ENCODE assay signal across 33 cellular contexts in the genomic region with DNA sequence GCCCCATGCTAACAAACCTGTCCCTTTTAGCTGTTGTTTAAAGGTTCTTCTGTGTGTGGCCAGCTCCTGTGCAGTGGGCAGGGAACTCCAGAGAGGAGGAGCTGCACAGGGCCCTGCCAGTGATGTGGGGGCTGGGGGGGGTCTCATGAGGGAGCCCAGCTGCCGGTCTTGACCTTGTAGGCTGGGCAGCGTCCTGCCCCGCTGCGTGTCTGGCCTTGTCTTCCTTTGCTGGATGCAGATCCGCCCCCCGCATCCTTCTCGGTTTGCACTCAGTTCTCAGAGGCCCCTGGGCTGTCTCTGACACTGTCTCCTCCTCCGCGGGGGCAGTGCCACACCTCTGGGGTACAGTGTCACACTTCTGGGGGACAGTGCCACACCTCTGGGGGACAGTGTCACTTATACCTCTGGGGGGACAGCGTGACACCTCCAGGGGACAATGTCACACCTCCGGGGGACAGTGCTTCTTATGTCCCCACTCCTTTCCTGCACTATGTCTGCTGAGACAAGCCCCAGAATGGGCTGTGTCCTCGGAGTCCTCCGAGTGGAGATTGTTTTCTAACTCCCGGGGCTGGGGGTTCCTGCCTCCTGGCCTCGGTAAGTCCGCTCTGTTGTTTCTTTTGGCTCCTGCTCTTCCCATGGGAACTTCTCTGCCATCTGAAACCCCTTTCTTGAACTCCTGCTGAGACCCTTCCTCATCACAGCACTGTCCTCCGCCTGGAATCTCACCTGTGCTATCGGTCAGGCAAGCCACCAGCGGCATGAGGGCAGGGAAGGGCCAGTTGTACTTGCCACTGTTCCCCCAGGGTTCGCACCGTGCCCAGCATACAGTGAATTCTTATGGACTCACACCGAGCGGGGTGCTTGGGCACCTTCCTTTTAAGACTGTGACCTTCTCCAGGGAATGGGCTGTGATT.
"Had no signal": no experiment of that assay in that cellular context is flagged by ENCODE, and none has a peak within 500 bp of the region (broad histone marks: within the 10 kb centered on the region; RNA-seq: fewer than 3 reads in every experiment).

No MANE protein-coding gene starts in this region.

- H3K36me3 ChIP-seq: adrenal gland, ascending aorta, cardiac muscle cell, gastroesophageal sphincter, thoracic aorta, uterus, WERI-Rb-1 had no signal

- H3K4me3 Mint-ChIP-seq: activated naive CD4-positive, alpha-beta T cell treated with anti-CD3 and anti-CD28 coated beads for 36 hours; activated naive CD8-positive, alpha-beta T cell treated with anti-CD3 and anti-CD28 coated beads for 36 hours; activated T-cell treated with anti-CD3 and anti-CD28 coated beads, Interleukin-2, amount 50 U/mL, for 72 hours; brain; natural killer cell treated with Interleukin-12 subunit alpha and Interleukin-12 subunit beta and Interleukin-15 and Interleukin-18, amount 100 ng/mL, for 72 hours; stimulated activated naive B cell treated with anti-CD40 and anti-IgM and Interleukin-4, amounts not matched to agents 10 μg/mL and 1 μg/mL and 100 μg/mL, for 72 hours; T-helper 17 cell had no signal

- H3K27ac ChIP-seq: adrenal gland, ascending aorta, cardiac muscle cell, gastroesophageal sphincter, hepatocyte, thoracic aorta, uterus, WERI-Rb-1 had no signal

- H3K9me3 ChIP-seq: adrenal gland, ascending aorta, gastroesophageal sphincter, mucosa of descending colon, thoracic aorta, uterus had no signal

- H3K27me3 Mint-ChIP-seq: progenitor cell of endocrine pancreas had no signal

- H3K4me1 ChIP-seq: adrenal gland, ascending aorta, gastroesophageal sphincter, uterus had no signal

- H3K27me3 ChIP-seq: ascending aorta, cardiac muscle cell, hepatocyte, uterus had no signal

- H3K9me3 Mint-ChIP-seq: activated naive CD4-positive, alpha-beta T cell treated with anti-CD3 and anti-CD28 coated beads for 36 hours; activated naive CD8-positive, alpha-beta T cell treated with anti-CD3 and anti-CD28 coated beads for 36 hours; activated T-cell treated with anti-CD3 and anti-CD28 coated beads, Interleukin-2, amount 50 U/mL, for 72 hours; natural killer cell treated with Interleukin-12 subunit alpha and Interleukin-12 subunit beta and Interleukin-15 and Interleukin-18, amount 100 ng/mL, for 72 hours had no signal

- H3K4me1 Mint-ChIP-seq: activated naive CD8-positive, alpha-beta T cell treated with anti-CD3 and anti-CD28 coated beads for 36 hours; brain; stimulated activated naive B cell treated with anti-CD40 and anti-IgM and Interleukin-4, amounts not matched to agents 10 μg/mL and 1 μg/mL and 100 μg/mL, for 72 hours had no signal

- H3K4me3 ChIP-seq: adrenal gland, ascending aorta, cardiac muscle cell, gastroesophageal sphincter, hepatocyte, lung, mucosa of descending colon, smooth muscle cell, thoracic aorta, uterus had no signal

- H3K36me3 Mint-ChIP-seq: activated naive CD8-positive, alpha-beta T cell treated with anti-CD3 and anti-CD28 coated beads for 36 hours; brain; natural killer cell treated with Interleukin-12 subunit alpha and Interleukin-12 subunit beta and Interleukin-15 and Interleukin-18, amount 100 ng/mL, for 72 hours; stimulated activated naive B cell treated with anti-CD40 and anti-IgM and Interleukin-4, amounts not matched to agents 10 μg/mL and 1 μg/mL and 100 μg/mL, for 72 hours had no signal

- H3K27ac Mint-ChIP-seq: activated naive CD4-positive, alpha-beta T cell treated with anti-CD3 and anti-CD28 coated beads for 36 hours; activated naive CD8-positive, alpha-beta T cell treated with anti-CD3 and anti-CD28 coated beads for 36 hours; activated T-cell treated with anti-CD3 and anti-CD28 coated beads, Interleukin-2, amount 50 U/mL, for 72 hours; brain; natural killer cell treated with Interleukin-12 subunit alpha and Interleukin-12 subunit beta and Interleukin-15 and Interleukin-18, amount 100 ng/mL, for 72 hours; progenitor cell of endocrine pancreas; stimulated activated naive B cell treated with anti-CD40 and anti-IgM and Interleukin-4, amounts not matched to agents 10 μg/mL and 1 μg/mL and 100 μg/mL, for 72 hours; T-helper 17 cell had no signal

- ATAC-seq: activated CD4-positive, CD25-positive, alpha-beta regulatory T cell treated with anti-CD3 and anti-CD28 coated beads, Interleukin-2, amount 50 U/mL, for 24 hours; activated T-cell treated with anti-CD3 and anti-CD28 coated beads, Interleukin-2, amount 50 U/mL, for 72 hours; gastroesophageal sphincter; left colon; mucosa of descending colon; natural killer cell treated with Interleukin-12 subunit alpha and Interleukin-12 subunit beta and Interleukin-15 and Interleukin-18, amount 100 ng/mL, for 72 hours; stimulated activated naive B cell treated with anti-CD40 and anti-IgM and Interleukin-4, amounts not matched to agents 10 μg/mL and 1 μg/mL and 100 μg/mL, for 72 hours; T-helper 17 cell had no signal

- DNase-seq: activated CD4-positive, alpha-beta T cell treated with anti-CD3 and anti-CD28 coated beads for 48 hours; activated CD4-positive, alpha-beta T cell treated with anti-CD3 and anti-CD28 coated beads, Interleukin-2, amount 50 U/mL, for 48 hours; activated naive CD4-positive, alpha-beta T cell treated with anti-CD3 and anti-CD28 coated beads for 36 hours; activated naive CD8-positive, alpha-beta T cell treated with anti-CD3 and anti-CD28 coated beads for 36 hours; activated T-cell treated with anti-CD3 and anti-CD28 coated beads for 4 hours; activated T-cell treated with anti-CD3 and anti-CD28 coated beads, Interleukin-2, amount 50 U/mL, for 72 hours; cerebellar nuclear complex; cortex of kidney; kidney; left colon; mesendoderm; mucosa of descending colon; stimulated activated CD4-positive, alpha-beta T cell treated with anti-CD3 and anti-CD28 coated beads, Interleukin-1b, Interleukin-23, amount 100 ng/mL, for 48 hours; stimulated activated CD4-positive, alpha-beta T cell treated with anti-CD3 and anti-CD28 coated beads, Interleukin-4, amount 100 ng/mL, for 4 hours; stimulated activated CD8-positive, alpha-beta memory T cell treated with anti-CD3 and anti-CD28 coated beads, Interleukin-4, amount 100 ng/mL, for 48 hours; stimulated activated naive B cell treated with anti-CD40 and anti-IgM and Interleukin-4, amounts not matched to agents 10 μg/mL and 1 μg/mL and 100 μg/mL, for 72 hours; T-helper 17 cell; T1000; trophoblast cell; uterus; WERI-Rb-1 had no signal
